ENCODE assay signal across 9 cellular contexts in the genomic region with DNA sequence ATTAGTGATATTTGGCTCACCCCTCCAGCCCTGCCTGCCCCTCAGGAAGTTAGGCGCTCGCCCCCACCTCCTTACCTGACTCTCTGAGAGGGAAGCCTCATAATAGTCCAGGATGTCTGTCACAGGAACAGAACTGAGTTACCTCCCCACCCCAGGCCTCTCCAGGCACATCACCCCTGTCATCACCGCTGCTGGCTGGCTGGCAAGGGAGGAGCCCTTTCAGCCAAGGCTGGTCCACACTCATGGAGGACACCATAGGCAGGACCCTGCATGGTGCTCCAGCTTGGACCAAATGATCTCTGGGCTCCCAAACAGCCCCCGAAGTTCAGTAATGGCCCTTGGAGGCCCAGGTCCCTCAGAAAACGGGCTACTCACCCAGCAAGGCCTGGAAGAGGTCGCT. TPM values are rescaled to one million over a fixed set of nuclear protein-coding genes. Genes with fewer than 3 reads are reported as not detected.
DNase-seq lines count a peak whose midpoint lies in the region; ATAC-seq, FAIRE-seq and TF ChIP-seq lines count a peak whose summit lies in the region.
"Had no signal": no experiment of that assay in that cellular context is flagged by ENCODE, and none has a peak within 500 bp of the region (broad histone marks: within the 10 kb centered on the region; RNA-seq: fewer than 3 reads in every experiment).

No MANE protein-coding gene starts in this region.

- H3K27ac Mint-ChIP-seq in activated CD8-positive, alpha-beta memory T cell treated with anti-CD3 and anti-CD28 coated beads, Interleukin-2, amount 10 ng/mL, durations not matched to agents 7 days and 5 days: no peak overlapping the region

- H3K4me3 ChIP-seq in kidney (ENCODE audit: low read length in 2 of 2) (no peak overlapping the region), thymus (ENCODE audit: low read length) (peak overlapping the region; percentile 58)

- peak overlapping the region; percentile 7 for H3K4me3 Mint-ChIP-seq in activated CD8-positive, alpha-beta memory T cell treated with anti-CD3 and anti-CD28 coated beads, Interleukin-2, amount 10 ng/mL, durations not matched to agents 7 days and 5 days

- H3K4me1 ChIP-seq in kidney (ENCODE audit: control insufficient read depth in 1 of 2, insufficient read depth in 1 of 2, low read depth in 1 of 2, low read length in 2 of 2): peaks cover 44 to 46% of the 10 kb centered on the region in 2 donors
- H3K4me1 ChIP-seq in thymus (ENCODE audit: control insufficient read depth, insufficient read depth, low read length): peaks cover 53% of the 10 kb centered on the region

- peak overlapping the region; percentile 76 for H3K27ac ChIP-seq in angular gyrus (ENCODE audit: low read depth, low read length)
- no peak overlapping the region for H3K27ac ChIP-seq in kidney (ENCODE audit: low read depth in 2 of 2, low read length in 2 of 2)
- H3K27ac ChIP-seq in thymus (ENCODE audit: low read depth): peak overlapping the region; percentile 64

- 79% methylated on average over 6 of the region's 6 CpGs for WGBS in thymus

- intact Hi-C loops in kidney (cut with DNase I): no loop called here

- H3K9ac ChIP-seq in kidney (ENCODE audit: low read length in 2 of 2): peak overlapping the region in 1 of 2 donors; percentile 55

- no peak for TF ChIP-seq CTCF in kidney (IDR thresholded peaks at IDR 0.05; ENCODE audit: borderline replicate concordance, extremely low read depth, insufficient read depth)

- H3K9me3 ChIP-seq in kidney (ENCODE audit: control insufficient read depth in 1 of 2, low read length in 2 of 2) (no peaks in the 10 kb centered on the region), thymus (ENCODE audit: control insufficient read depth) (no peaks in the 10 kb centered on the region)

- H3K9me3 Mint-ChIP-seq in activated CD8-positive, alpha-beta memory T cell treated with anti-CD3 and anti-CD28 coated beads, Interleukin-2, amount 10 ng/mL, durations not matched to agents 7 days and 5 days (ENCODE audit: low read depth): no peaks in the 10 kb centered on the region

- CTCF ChIA-PET in activated CD8-positive, alpha-beta memory T cell treated with anti-CD3 and anti-CD28 coated beads, Interleukin-2, amount 10 ng/mL, durations not matched to agents 7 days and 5 days (lab: Charles Lee): no interaction called here

- H3K27me3 Mint-ChIP-seq in activated CD8-positive, alpha-beta memory T cell treated with anti-CD3 and anti-CD28 coated beads, Interleukin-2, amount 10 ng/mL, durations not matched to agents 7 days and 5 days: peaks cover 4% of the 10 kb centered on the region

- no peak for ATAC-seq in activated CD8-positive, alpha-beta memory T cell treated with anti-CD3 and anti-CD28 coated beads, Interleukin-2, amount 10 ng/mL, durations not matched to agents 7 days and 5 days
- ATAC-seq in GM19324 (IDR thresholded peaks at IDR 0.05; ENCODE audit: low FRiP score, unreplicated experiment) (no peak), HG03342 (IDR thresholded peaks at IDR 0.05; ENCODE audit: unreplicated experiment) (no peak)

- peaks cover 5% of the 10 kb centered on the region for H3K36me3 Mint-ChIP-seq in activated CD8-positive, alpha-beta memory T cell treated with anti-CD3 and anti-CD28 coated beads, Interleukin-2, amount 10 ng/mL, durations not matched to agents 7 days and 5 days

- H3K4me1 Mint-ChIP-seq in activated CD8-positive, alpha-beta memory T cell treated with anti-CD3 and anti-CD28 coated beads, Interleukin-2, amount 10 ng/mL, durations not matched to agents 7 days and 5 days: peaks cover 59% of the 10 kb centered on the region

- DNase-seq in activated CD8-positive, alpha-beta memory T cell treated with anti-CD3 and anti-CD28 coated beads, Interleukin-2, amount 10 ng/mL, durations not matched to agents 7 days and 5 days: no peak
- DNase-seq in activated CD8-positive, alpha-beta memory T cell treated with anti-CD3 and anti-CD28 coated beads for 24 hours: no peak
- DNase-seq in kidney: peak; percentile 72
- DNase-seq in cerebellum (ENCODE audit: low spot score): no peak
- DNase-seq: stimulated activated CD4-positive, alpha-beta T cell treated with anti-CD3 and anti-CD28 coated beads, Interleukin-4, amount 100 ng/mL, for 24 hours had no signal

- no peak for FAIRE-seq in kidney (lab: Jason Lieb, UNC)

- H3K36me3 ChIP-seq in kidney (ENCODE audit: control insufficient read depth in 1 of 2, insufficient read depth in 2 of 2, low read length in 2 of 2) (peaks cover 16 to 18% of the 10 kb centered on the region in 2 donors), thymus (ENCODE audit: control insufficient read depth, insufficient read depth) (peaks cover 14% of the 10 kb centered on the region)

- no peaks in the 10 kb centered on the region for H3K27me3 ChIP-seq in thymus (ENCODE audit: control insufficient read depth, insufficient read depth)

RNA-seq across cellular contexts. Expression of a gene that starts 1.5 kb away (rescaled TPM):
- total RNA-seq in activated CD8-positive, alpha-beta memory T cell treated with anti-CD3 and anti-CD28 coated beads, Interleukin-2, amount 10 ng/mL, durations not matched to agents 7 days and 5 days: 1 to 10 TPM; 4.9 to 5.3 TPM
- total RNA-seq in kidney (18.9 TPM), cerebellum (77.9 TPM)
- polyA plus RNA-seq in kidney (ENCODE audit: insufficient read depth, low read depth, low replicate concordance) (6.6 TPM), thymus (15.1 TPM)

RNA-seq across cellular contexts. Expression of a gene that starts 1.6 kb away (rescaled TPM):
- 100 to 1,000 TPM; 411 to 423 TPM for total RNA-seq in activated CD8-positive, alpha-beta memory T cell treated with anti-CD3 and anti-CD28 coated beads, Interleukin-2, amount 10 ng/mL, durations not matched to agents 7 days and 5 days
- total RNA-seq in kidney: 689 TPM
- 1,202 TPM for polyA plus RNA-seq in kidney (ENCODE audit: insufficient read depth, low read depth, low replicate concordance)
- polyA plus RNA-seq in thymus: 990 TPM
- 100 TPM for total RNA-seq in cerebellum

RNA-seq across cellular contexts. Expression of a gene that starts 16.2 kb away (rescaled TPM):
- 10 to 100 TPM; 52.7 to 62.0 TPM for total RNA-seq in activated CD8-positive, alpha-beta memory T cell treated with anti-CD3 and anti-CD28 coated beads, Interleukin-2, amount 10 ng/mL, durations not matched to agents 7 days and 5 days
- 35.8 TPM for total RNA-seq in kidney
- 18.0 TPM for polyA plus RNA-seq in kidney (ENCODE audit: insufficient read depth, low read depth, low replicate concordance)
- polyA plus RNA-seq in thymus: 26.6 TPM
- 52.5 TPM for total RNA-seq in cerebellum

RNA-seq across cellular contexts. Expression of a gene that starts 21.1 kb away (rescaled TPM):
- 10 to 100 TPM; 42.1 to 53.2 TPM for total RNA-seq in activated CD8-positive, alpha-beta memory T cell treated with anti-CD3 and anti-CD28 coated beads, Interleukin-2, amount 10 ng/mL, durations not matched to agents 7 days and 5 days
- total RNA-seq in kidney: 28.1 TPM
- polyA plus RNA-seq in kidney (ENCODE audit: insufficient read depth, low read depth, low replicate concordance): 48.5 TPM
- 47.5 TPM for polyA plus RNA-seq in thymus
- 20.5 TPM for total RNA-seq in cerebellum

RNA-seq across cellular contexts. Expression of a gene that starts 24.1 kb away (rescaled TPM):
- total RNA-seq in activated CD8-positive, alpha-beta memory T cell treated with anti-CD3 and anti-CD28 coated beads, Interleukin-2, amount 10 ng/mL, durations not matched to agents 7 days and 5 days: 100 to 1,000 TPM; 207 to 231 TPM
- total RNA-seq in kidney (477 TPM), cerebellum (102 TPM)
- polyA plus RNA-seq in kidney (ENCODE audit: insufficient read depth, low read depth, low replicate concordance) (1,483 TPM), thymus (846 TPM)

Comparison
In these comparisons a context has a peak if more than half of its experiments do, and no peak if none do; other contexts are left out.
1. H3K27ac ChIP-seq: peak in angular gyrus (single experiment) and thymus (single experiment); none in kidney (0 of 2).